ENCODE assay signal across 23 cellular contexts in genomic region chrX:1610166-1610565, GRCh38.
A peak's percentile ranks its signal among the peaks of the same experiment; 100 is the strongest.
DNase-seq lines count a peak whose midpoint lies in the region; ATAC-seq and TF ChIP-seq lines count a peak whose summit lies in the region.
"Had no signal": no experiment of that assay in that cellular context is flagged by ENCODE, and none has a peak within 500 bp of the region (broad histone marks: within the 10 kb centered on the region; RNA-seq: fewer than 3 reads in every experiment).

No MANE protein-coding gene starts in this region.

- H4K20me1 ChIP-seq in OCI-LY3 (ENCODE audit: insufficient read depth, low read length): no peaks in the 10 kb centered on the region

- ATAC-seq in GM19397 (IDR thresholded peaks at IDR 0.05; ENCODE audit: unreplicated experiment): peak; percentile 75
- ATAC-seq in HG02759 (IDR thresholded peaks at IDR 0.05; ENCODE audit: unreplicated experiment): peak; percentile 66
- ATAC-seq in stimulated activated effector memory CD8-positive, alpha-beta T cell treated with anti-CD3 and anti-CD28 coated beads, Interleukin-12 subunit alpha, Interleukin-12 subunit beta, amount 100 ng/mL, for 72 hours: no peak
- ATAC-seq: activated T-helper 17 cell treated with anti-CD3 and anti-CD28 coated beads, Interleukin-2, amount 50 U/mL, for 72 hours; body of pancreas had no signal

- H2AFZ ChIP-seq in OCI-LY3 (ENCODE audit: low read depth, low read length): peak overlapping the region; percentile 37

- no peak for TF ChIP-seq CTCF in OCI-LY3 (IDR thresholded peaks at IDR 0.05; ENCODE audit: low read depth, low read length)

- H3K27me3 ChIP-seq in OCI-LY3 (ENCODE audit: low read depth, low read length): no peaks in the 10 kb centered on the region
- H3K27me3 ChIP-seq: body of pancreas, colonic mucosa, MG63, tibial artery had no signal

- H3K4me2 ChIP-seq in OCI-LY3 (ENCODE audit: low read length): peak overlapping the region; percentile 83

- no peak for DNase-seq in stimulated activated effector memory CD8-positive, alpha-beta T cell treated with anti-CD3 and anti-CD28 coated beads, Interleukin-12 subunit alpha, Interleukin-12 subunit beta, amount 100 ng/mL, for 72 hours (ENCODE audit: low spot score in 2 of 2)
- DNase-seq in 8988T: no peak
- no peak for DNase-seq in effector CD4-positive, alpha-beta T cell
- DNase-seq in activated T-cell treated with anti-CD3 and anti-CD28 coated beads, Interleukin-2, amount 50 U/mL, for 24 hours: no peak
- DNase-seq: activated CD4-positive, CD25-positive, alpha-beta regulatory T cell treated with anti-CD3 and anti-CD28 coated beads, Interleukin-2, amount 50 U/mL, for 72 hours; activated naive CD8-positive, alpha-beta T cell treated with anti-CD3 and anti-CD28 coated beads, Interleukin-2, amount 10 ng/mL, durations not matched to agents 7 days and 5 days; AML-193; body of pancreas; colonic mucosa; COR-L47; hippocampal formation; MG63; NCI-H187 treated with DMSO at 0.1 percent for 48 hours; NCI-H446; NK-92 treated with Interleukin-12 subunit alpha and Interleukin-12 subunit beta, amount 100 ng/mL, for 24 hours; stimulated activated naive CD4-positive, alpha-beta T cell; T1000; tibial artery had no signal

- H3K4me3 Mint-ChIP-seq in stimulated activated effector memory CD8-positive, alpha-beta T cell treated with anti-CD3 and anti-CD28 coated beads, Interleukin-12 subunit alpha, Interleukin-12 subunit beta, amount 100 ng/mL, for 72 hours: no peak overlapping the region
- no peak overlapping the region for H3K4me3 Mint-ChIP-seq in activated T-cell treated with anti-CD3 and anti-CD28 coated beads, Interleukin-2, amount 50 U/mL, for 24 hours
- H3K4me3 Mint-ChIP-seq: activated naive CD8-positive, alpha-beta T cell treated with anti-CD3 and anti-CD28 coated beads, Interleukin-2, amount 10 ng/mL, durations not matched to agents 7 days and 5 days; activated T-helper 17 cell treated with anti-CD3 and anti-CD28 coated beads, Interleukin-2, amount 50 U/mL, for 72 hours had no signal

- H3K4me3 ChIP-seq in OCI-LY3 (ENCODE audit: low read length): peak overlapping the region; percentile 78
- H3K4me3 ChIP-seq: body of pancreas, colonic mucosa, lung, MG63, tibial artery had no signal

- no peaks in the 10 kb centered on the region for H3K9me3 ChIP-seq in OCI-LY3 (ENCODE audit: insufficient read depth, low read length)
- H3K9me3 ChIP-seq: body of pancreas, colonic mucosa, MG63, tibial artery had no signal

- H3K27me3 Mint-ChIP-seq in activated T-cell treated with anti-CD3 and anti-CD28 coated beads, Interleukin-2, amount 50 U/mL, for 24 hours: no peaks in the 10 kb centered on the region
- H3K27me3 Mint-ChIP-seq: activated naive CD8-positive, alpha-beta T cell treated with anti-CD3 and anti-CD28 coated beads, Interleukin-2, amount 10 ng/mL, durations not matched to agents 7 days and 5 days; activated T-helper 17 cell treated with anti-CD3 and anti-CD28 coated beads, Interleukin-2, amount 50 U/mL, for 72 hours had no signal

- peaks cover 7% of the 10 kb centered on the region for H3K36me3 ChIP-seq in OCI-LY3 (replicated peaks; ENCODE audit: low read depth, low read length)
- H3K36me3 ChIP-seq: colonic mucosa had no signal

- peak overlapping the region; percentile 95 for H3K9ac ChIP-seq in OCI-LY3 (ENCODE audit: low read length)

- H3K4me1 Mint-ChIP-seq in stimulated activated effector memory CD8-positive, alpha-beta T cell treated with anti-CD3 and anti-CD28 coated beads, Interleukin-12 subunit alpha, Interleukin-12 subunit beta, amount 100 ng/mL, for 72 hours: peaks cover 6% of the 10 kb centered on the region
- H3K4me1 Mint-ChIP-seq in activated T-cell treated with anti-CD3 and anti-CD28 coated beads, Interleukin-2, amount 50 U/mL, for 24 hours (ENCODE audit: low read depth): no peaks in the 10 kb centered on the region
- H3K4me1 Mint-ChIP-seq: activated naive CD8-positive, alpha-beta T cell treated with anti-CD3 and anti-CD28 coated beads, Interleukin-2, amount 10 ng/mL, durations not matched to agents 7 days and 5 days; activated T-helper 17 cell treated with anti-CD3 and anti-CD28 coated beads, Interleukin-2, amount 50 U/mL, for 72 hours had no signal

- H3K27ac Mint-ChIP-seq in stimulated activated effector memory CD8-positive, alpha-beta T cell treated with anti-CD3 and anti-CD28 coated beads, Interleukin-12 subunit alpha, Interleukin-12 subunit beta, amount 100 ng/mL, for 72 hours: peak overlapping the region; percentile 69
- no peak overlapping the region for H3K27ac Mint-ChIP-seq in activated T-cell treated with anti-CD3 and anti-CD28 coated beads, Interleukin-2, amount 50 U/mL, for 24 hours
- H3K27ac Mint-ChIP-seq: activated naive CD8-positive, alpha-beta T cell treated with anti-CD3 and anti-CD28 coated beads, Interleukin-2, amount 10 ng/mL, durations not matched to agents 7 days and 5 days; activated T-helper 17 cell treated with anti-CD3 and anti-CD28 coated beads, Interleukin-2, amount 50 U/mL, for 72 hours had no signal

- H3K9me3 Mint-ChIP-seq in stimulated activated effector memory CD8-positive, alpha-beta T cell treated with anti-CD3 and anti-CD28 coated beads, Interleukin-12 subunit alpha, Interleukin-12 subunit beta, amount 100 ng/mL, for 72 hours: no peaks in the 10 kb centered on the region
- H3K9me3 Mint-ChIP-seq in activated T-cell treated with anti-CD3 and anti-CD28 coated beads, Interleukin-2, amount 50 U/mL, for 24 hours: no peaks in the 10 kb centered on the region
- H3K9me3 Mint-ChIP-seq: activated naive CD8-positive, alpha-beta T cell treated with anti-CD3 and anti-CD28 coated beads, Interleukin-2, amount 10 ng/mL, durations not matched to agents 7 days and 5 days; activated T-helper 17 cell treated with anti-CD3 and anti-CD28 coated beads, Interleukin-2, amount 50 U/mL, for 72 hours had no signal

- H3K36me3 Mint-ChIP-seq in stimulated activated effector memory CD8-positive, alpha-beta T cell treated with anti-CD3 and anti-CD28 coated beads, Interleukin-12 subunit alpha, Interleukin-12 subunit beta, amount 100 ng/mL, for 72 hours: peaks cover 27% of the 10 kb centered on the region
- peaks cover 3% of the 10 kb centered on the region for H3K36me3 Mint-ChIP-seq in activated T-cell treated with anti-CD3 and anti-CD28 coated beads, Interleukin-2, amount 50 U/mL, for 24 hours (ENCODE audit: low read depth)
- H3K36me3 Mint-ChIP-seq: activated naive CD8-positive, alpha-beta T cell treated with anti-CD3 and anti-CD28 coated beads, Interleukin-2, amount 10 ng/mL, durations not matched to agents 7 days and 5 days had no signal

- peaks cover 34% of the 10 kb centered on the region for H3K4me1 ChIP-seq in OCI-LY3 (ENCODE audit: low read length)
- H3K4me1 ChIP-seq: body of pancreas, colonic mucosa, tibial artery had no signal

- peak overlapping the region; percentile 81 for H3K27ac ChIP-seq in OCI-LY3 (ENCODE audit: low read length)
- H3K27ac ChIP-seq: body of pancreas, colonic mucosa, tibial artery had no signal

- peaks cover 21% of the 10 kb centered on the region for H3K79me2 ChIP-seq in OCI-LY3 (ENCODE audit: low read length)
